In the genomic region with DNA sequence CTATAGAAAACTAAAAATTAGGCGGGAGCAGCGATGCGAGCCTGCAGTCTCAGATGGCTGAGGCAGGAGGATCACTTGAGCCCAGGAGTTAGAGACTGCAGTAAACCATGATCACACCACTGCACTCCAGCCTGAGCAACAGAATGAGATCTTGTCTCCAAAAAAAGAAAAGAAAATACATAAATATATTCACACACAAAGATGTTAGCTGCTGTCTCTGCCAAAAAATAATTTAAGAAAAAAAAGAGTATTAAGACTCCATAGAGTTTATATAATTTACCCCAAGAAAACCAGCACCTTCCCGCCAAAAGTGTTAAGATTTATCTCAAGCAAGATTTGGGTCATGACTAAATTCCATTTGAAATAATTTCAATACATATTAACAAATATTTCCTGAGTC, we compare ENCODE assay signal across 2 cellular contexts.
TF ChIP-seq lines count a peak whose summit lies in the region.

No MANE protein-coding gene starts in this region.

TF ChIP-seq in GM23338, 12 proteins besides CTCF, POLR2A, EP300 and RAD21 (continues in another document):
- TF ChIP-seq ZNF114 (CRISPR knock-in tag; IDR thresholded peaks at IDR 0.05), result no peak
- no peak for TF ChIP-seq NANOG (IDR thresholded peaks at IDR 0.05; ENCODE audit: borderline replicate concordance)
- no peak for TF ChIP-seq EZH2phosphoT487 (IDR thresholded peaks at IDR 0.05; ENCODE audit: unreplicated experiment)
- TF ChIP-seq, protein P1, sequence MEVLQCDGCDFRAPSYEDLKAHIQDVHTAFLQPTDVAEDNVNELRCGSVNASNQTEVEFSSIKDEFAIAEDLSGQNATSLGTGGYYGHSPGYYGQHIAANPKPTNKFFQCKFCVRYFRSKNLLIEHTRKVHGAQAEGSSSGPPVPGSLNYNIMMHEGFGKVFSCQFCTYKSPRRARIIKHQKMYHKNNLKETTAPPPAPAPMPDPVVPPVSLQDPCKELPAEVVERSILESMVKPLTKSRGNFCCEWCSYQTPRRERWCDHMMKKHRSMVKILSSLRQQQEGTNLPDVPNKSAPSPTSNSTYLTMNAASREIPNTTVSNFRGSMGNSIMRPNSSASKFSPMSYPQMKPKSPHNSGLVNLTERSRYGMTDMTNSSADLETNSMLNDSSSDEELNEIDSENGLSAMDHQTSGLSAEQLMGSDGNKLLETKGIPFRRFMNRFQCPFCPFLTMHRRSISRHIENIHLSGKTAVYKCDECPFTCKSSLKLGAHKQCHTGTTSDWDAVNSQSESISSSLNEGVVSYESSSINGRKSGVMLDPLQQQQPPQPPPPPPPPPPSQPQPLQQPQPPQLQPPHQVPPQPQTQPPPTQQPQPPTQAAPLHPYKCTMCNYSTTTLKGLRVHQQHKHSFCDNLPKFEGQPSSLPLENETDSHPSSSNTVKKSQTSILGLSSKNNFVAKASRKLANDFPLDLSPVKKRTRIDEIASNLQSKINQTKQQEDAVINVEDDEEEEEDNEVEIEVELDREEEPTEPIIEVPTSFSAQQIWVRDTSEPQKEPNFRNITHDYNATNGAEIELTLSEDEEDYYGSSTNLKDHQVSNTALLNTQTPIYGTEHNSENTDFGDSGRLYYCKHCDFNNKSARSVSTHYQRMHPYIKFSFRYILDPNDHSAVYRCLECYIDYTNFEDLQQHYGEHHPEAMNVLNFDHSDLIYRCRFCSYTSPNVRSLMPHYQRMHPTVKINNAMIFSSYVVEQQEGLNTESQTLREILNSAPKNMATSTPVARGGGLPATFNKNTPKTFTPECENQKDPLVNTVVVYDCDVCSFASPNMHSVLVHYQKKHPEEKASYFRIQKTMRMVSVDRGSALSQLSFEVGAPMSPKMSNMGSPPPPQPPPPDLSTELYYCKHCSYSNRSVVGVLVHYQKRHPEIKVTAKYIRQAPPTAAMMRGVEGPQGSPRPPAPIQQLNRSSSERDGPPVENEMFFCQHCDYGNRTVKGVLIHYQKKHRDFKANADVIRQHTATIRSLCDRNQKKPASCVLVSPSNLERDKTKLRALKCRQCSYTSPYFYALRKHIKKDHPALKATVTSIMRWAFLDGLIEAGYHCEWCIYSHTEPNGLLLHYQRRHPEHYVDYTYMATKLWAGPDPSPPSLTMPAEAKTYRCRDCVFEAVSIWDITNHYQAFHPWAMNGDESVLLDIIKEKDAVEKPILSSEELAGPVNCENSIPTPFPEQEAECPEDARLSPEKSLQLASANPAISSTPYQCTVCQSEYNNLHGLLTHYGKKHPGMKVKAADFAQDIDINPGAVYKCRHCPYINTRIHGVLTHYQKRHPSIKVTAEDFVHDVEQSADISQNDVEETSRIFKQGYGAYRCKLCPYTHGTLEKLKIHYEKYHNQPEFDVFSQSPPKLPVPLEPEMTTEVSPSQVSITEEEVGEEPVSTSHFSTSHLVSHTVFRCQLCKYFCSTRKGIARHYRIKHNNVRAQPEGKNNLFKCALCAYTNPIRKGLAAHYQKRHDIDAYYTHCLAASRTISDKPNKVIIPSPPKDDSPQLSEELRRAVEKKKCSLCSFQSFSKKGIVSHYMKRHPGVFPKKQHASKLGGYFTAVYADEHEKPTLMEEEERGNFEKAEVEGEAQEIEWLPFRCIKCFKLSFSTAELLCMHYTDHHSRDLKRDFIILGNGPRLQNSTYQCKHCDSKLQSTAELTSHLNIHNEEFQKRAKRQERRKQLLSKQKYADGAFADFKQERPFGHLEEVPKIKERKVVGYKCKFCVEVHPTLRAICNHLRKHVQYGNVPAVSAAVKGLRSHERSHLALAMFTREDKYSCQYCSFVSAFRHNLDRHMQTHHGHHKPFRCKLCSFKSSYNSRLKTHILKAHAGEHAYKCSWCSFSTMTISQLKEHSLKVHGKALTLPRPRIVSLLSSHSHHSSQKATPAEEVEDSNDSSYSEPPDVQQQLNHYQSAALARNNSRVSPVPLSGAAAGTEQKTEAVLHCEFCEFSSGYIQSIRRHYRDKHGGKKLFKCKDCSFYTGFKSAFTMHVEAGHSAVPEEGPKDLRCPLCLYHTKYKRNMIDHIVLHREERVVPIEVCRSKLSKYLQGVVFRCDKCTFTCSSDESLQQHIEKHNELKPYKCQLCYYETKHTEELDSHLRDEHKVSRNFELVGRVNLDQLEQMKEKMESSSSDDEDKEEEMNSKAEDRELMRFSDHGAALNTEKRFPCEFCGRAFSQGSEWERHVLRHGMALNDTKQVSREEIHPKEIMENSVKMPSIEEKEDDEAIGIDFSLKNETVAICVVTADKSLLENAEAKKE (CRISPR knock-in tag; IDR thresholded peaks at IDR 0.05), result no peak
- TF ChIP-seq, protein P2, sequence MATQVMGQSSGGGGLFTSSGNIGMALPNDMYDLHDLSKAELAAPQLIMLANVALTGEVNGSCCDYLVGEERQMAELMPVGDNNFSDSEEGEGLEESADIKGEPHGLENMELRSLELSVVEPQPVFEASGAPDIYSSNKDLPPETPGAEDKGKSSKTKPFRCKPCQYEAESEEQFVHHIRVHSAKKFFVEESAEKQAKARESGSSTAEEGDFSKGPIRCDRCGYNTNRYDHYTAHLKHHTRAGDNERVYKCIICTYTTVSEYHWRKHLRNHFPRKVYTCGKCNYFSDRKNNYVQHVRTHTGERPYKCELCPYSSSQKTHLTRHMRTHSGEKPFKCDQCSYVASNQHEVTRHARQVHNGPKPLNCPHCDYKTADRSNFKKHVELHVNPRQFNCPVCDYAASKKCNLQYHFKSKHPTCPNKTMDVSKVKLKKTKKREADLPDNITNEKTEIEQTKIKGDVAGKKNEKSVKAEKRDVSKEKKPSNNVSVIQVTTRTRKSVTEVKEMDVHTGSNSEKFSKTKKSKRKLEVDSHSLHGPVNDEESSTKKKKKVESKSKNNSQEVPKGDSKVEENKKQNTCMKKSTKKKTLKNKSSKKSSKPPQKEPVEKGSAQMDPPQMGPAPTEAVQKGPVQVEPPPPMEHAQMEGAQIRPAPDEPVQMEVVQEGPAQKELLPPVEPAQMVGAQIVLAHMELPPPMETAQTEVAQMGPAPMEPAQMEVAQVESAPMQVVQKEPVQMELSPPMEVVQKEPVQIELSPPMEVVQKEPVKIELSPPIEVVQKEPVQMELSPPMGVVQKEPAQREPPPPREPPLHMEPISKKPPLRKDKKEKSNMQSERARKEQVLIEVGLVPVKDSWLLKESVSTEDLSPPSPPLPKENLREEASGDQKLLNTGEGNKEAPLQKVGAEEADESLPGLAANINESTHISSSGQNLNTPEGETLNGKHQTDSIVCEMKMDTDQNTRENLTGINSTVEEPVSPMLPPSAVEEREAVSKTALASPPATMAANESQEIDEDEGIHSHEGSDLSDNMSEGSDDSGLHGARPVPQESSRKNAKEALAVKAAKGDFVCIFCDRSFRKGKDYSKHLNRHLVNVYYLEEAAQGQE (IDR thresholded peaks at IDR 0.05; ENCODE audit: unreplicated experiment), result no peak
- no peak for TF ChIP-seq STAT1 (IDR thresholded peaks at IDR 0.05; ENCODE audit: unreplicated experiment)
- no peak for TF ChIP-seq POLR2AphosphoS5 (IDR thresholded peaks at IDR 0.05; ENCODE audit: low read depth)
- no peak for TF ChIP-seq ZNF331 (CRISPR knock-in tag; IDR thresholded peaks at IDR 0.05; ENCODE audit: low read depth)
- TF ChIP-seq, protein P3, sequence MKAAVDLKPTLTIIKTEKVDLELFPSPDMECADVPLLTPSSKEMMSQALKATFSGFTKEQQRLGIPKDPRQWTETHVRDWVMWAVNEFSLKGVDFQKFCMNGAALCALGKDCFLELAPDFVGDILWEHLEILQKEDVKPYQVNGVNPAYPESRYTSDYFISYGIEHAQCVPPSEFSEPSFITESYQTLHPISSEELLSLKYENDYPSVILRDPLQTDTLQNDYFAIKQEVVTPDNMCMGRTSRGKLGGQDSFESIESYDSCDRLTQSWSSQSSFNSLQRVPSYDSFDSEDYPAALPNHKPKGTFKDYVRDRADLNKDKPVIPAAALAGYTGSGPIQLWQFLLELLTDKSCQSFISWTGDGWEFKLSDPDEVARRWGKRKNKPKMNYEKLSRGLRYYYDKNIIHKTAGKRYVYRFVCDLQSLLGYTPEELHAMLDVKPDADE (IDR thresholded peaks at IDR 0.05), result no peak
- TF ChIP-seq EZH2 (IDR thresholded peaks at IDR 0.05; ENCODE audit: low read depth, unreplicated experiment), result no peak

TF ChIP-seq in K562, 482 proteins besides CTCF, POLR2A, EP300 and RAD21:
- TF ChIP-seq, protein P4, sequence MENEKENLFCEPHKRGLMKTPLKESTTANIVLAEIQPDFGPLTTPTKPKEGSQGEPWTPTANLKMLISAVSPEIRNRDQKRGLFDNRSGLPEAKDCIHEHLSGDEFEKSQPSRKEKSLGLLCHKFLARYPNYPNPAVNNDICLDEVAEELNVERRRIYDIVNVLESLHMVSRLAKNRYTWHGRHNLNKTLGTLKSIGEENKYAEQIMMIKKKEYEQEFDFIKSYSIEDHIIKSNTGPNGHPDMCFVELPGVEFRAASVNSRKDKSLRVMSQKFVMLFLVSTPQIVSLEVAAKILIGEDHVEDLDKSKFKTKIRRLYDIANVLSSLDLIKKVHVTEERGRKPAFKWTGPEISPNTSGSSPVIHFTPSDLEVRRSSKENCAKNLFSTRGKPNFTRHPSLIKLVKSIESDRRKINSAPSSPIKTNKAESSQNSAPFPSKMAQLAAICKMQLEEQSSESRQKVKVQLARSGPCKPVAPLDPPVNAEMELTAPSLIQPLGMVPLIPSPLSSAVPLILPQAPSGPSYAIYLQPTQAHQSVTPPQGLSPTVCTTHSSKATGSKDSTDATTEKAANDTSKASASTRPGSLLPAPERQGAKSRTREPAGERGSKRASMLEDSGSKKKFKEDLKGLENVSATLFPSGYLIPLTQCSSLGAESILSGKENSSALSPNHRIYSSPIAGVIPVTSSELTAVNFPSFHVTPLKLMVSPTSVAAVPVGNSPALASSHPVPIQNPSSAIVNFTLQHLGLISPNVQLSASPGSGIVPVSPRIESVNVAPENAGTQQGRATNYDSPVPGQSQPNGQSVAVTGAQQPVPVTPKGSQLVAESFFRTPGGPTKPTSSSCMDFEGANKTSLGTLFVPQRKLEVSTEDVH (IDR thresholded peaks at IDR 0.05; ENCODE audit: low read depth, partially characterized antibody), result peak; percentile 61
- TF ChIP-seq, protein P5, sequence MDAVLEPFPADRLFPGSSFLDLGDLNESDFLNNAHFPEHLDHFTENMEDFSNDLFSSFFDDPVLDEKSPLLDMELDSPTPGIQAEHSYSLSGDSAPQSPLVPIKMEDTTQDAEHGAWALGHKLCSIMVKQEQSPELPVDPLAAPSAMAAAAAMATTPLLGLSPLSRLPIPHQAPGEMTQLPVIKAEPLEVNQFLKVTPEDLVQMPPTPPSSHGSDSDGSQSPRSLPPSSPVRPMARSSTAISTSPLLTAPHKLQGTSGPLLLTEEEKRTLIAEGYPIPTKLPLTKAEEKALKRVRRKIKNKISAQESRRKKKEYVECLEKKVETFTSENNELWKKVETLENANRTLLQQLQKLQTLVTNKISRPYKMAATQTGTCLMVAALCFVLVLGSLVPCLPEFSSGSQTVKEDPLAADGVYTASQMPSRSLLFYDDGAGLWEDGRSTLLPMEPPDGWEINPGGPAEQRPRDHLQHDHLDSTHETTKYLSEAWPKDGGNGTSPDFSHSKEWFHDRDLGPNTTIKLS (IDR thresholded peaks at IDR 0.05; ENCODE audit: borderline replicate concordance, low read depth), result no peak
- TF ChIP-seq, protein P6, sequence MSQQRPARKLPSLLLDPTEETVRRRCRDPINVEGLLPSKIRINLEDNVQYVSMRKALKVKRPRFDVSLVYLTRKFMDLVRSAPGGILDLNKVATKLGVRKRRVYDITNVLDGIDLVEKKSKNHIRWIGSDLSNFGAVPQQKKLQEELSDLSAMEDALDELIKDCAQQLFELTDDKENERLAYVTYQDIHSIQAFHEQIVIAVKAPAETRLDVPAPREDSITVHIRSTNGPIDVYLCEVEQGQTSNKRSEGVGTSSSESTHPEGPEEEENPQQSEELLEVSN (IDR thresholded peaks at IDR 0.05; ENCODE audit: borderline replicate concordance in 1 of 2, extremely low read depth in 1 of 2, insufficient read depth in 1 of 2, insufficient read length in 1 of 2, low read depth in 1 of 2, low read length in 1 of 2, poor library complexity in 1 of 2, severe bottlenecking in 1 of 2), result peak in 1 of 2 experiments; percentile 63
